Comparison of ENCODE assay signal across 19 cellular contexts in genomic region chr7:157930441-157930840, GRCh38.
"Had no signal": no experiment of that assay in that cellular context is flagged by ENCODE, and none has a peak within 500 bp of the region (broad histone marks: within the 10 kb centered on the region; RNA-seq: fewer than 3 reads in every experiment).

No MANE protein-coding gene starts in this region.

- ATAC-seq: left colon, upper lobe of right lung had no signal

- DNase-seq: activated CD4-positive, alpha-beta T cell treated with anti-CD3 and anti-CD28 coated beads, Interleukin-2, amount 10 ng/mL, durations not matched to agents 24 days and 14 days; activated effector memory CD4-positive, alpha-beta T cell treated with anti-CD3 and anti-CD28 coated beads, Interleukin-2, amount 50 U/mL, for 16 hours; activated naive CD8-positive, alpha-beta T cell treated with anti-CD3 and anti-CD28 coated beads for 36 hours; activated T-cell treated with anti-CD3 and anti-CD28 coated beads, Interleukin-2, amount 50 U/mL, for 1 hour; anterior cingulate cortex; immature natural killer cell; left colon; midbrain; naive B cell; retina; stimulated activated CD4-positive, alpha-beta T cell treated with anti-CD3 and anti-CD28 coated beads, Interleukin-4, amount 100 ng/mL, for 1 hour; stimulated activated CD8-positive, alpha-beta memory T cell treated with anti-CD3 and anti-CD28 coated beads, Interleukin-4, amount 100 ng/mL, for 48 hours; testis; upper lobe of right lung had no signal

- H3K4me3 Mint-ChIP-seq: activated CD4-positive, alpha-beta T cell treated with anti-CD3 and anti-CD28 coated beads, Interleukin-2, amount 10 ng/mL, durations not matched to agents 24 days and 14 days; activated naive CD8-positive, alpha-beta T cell treated with anti-CD3 and anti-CD28 coated beads for 36 hours; immature natural killer cell; naive B cell; stimulated activated naive CD8-positive, alpha-beta T cell treated with anti-CD3 and anti-CD28 coated beads, Interleukin-15, Interleukin-2, amounts not matched to agents 100 ng/mL and 50 ng/mL, for 24 hours; WTC11 had no signal

- H3K27ac ChIP-seq: dorsolateral prefrontal cortex, esophagus muscularis mucosa, testis, upper lobe of right lung had no signal

- H3K36me3 ChIP-seq: esophagus muscularis mucosa, upper lobe of right lung had no signal

- H3K36me3 Mint-ChIP-seq: immature natural killer cell had no signal

- H3K4me3 ChIP-seq: dorsolateral prefrontal cortex, esophagus muscularis mucosa, lung, testis, upper lobe of right lung had no signal

- H3K27me3 Mint-ChIP-seq: activated CD4-positive, alpha-beta T cell treated with anti-CD3 and anti-CD28 coated beads, Interleukin-2, amount 10 ng/mL, durations not matched to agents 24 days and 14 days; stimulated activated naive CD8-positive, alpha-beta T cell treated with anti-CD3 and anti-CD28 coated beads, Interleukin-15, Interleukin-2, amounts not matched to agents 100 ng/mL and 50 ng/mL, for 24 hours had no signal

- H3K4me1 ChIP-seq: esophagus muscularis mucosa, testis, upper lobe of right lung had no signal

- H3K27me3 ChIP-seq: testis had no signal

- H3K27ac Mint-ChIP-seq: activated CD4-positive, alpha-beta T cell treated with anti-CD3 and anti-CD28 coated beads, Interleukin-2, amount 10 ng/mL, durations not matched to agents 24 days and 14 days; activated naive CD8-positive, alpha-beta T cell treated with anti-CD3 and anti-CD28 coated beads for 36 hours; immature natural killer cell; stimulated activated naive CD8-positive, alpha-beta T cell treated with anti-CD3 and anti-CD28 coated beads, Interleukin-15, Interleukin-2, amounts not matched to agents 100 ng/mL and 50 ng/mL, for 24 hours; WTC11 had no signal
